In the genomic region with DNA sequence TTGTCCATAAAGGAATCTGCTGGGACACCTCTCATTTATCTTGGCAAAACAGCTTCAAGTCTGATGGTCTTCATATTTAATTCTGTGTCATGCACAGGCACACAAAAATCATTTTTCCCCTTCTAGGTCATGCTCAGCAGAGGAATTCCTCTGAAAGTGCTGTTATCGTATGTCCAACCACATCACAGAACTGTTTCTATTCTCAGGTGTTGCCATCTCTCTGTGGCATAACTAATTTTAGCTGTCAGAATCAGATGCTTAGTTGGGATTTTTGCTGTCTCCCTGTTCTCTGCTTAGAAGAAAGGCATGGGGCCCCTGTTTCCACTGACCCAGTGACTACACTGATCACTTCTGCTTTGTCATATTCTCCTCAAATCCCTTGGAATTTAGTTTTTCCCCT, we compare ENCODE assay signal across 28 cellular contexts.
"Had no signal": no experiment of that assay in that cellular context is flagged by ENCODE, and none has a peak within 500 bp of the region (broad histone marks: within the 10 kb centered on the region; RNA-seq: fewer than 3 reads in every experiment).

No MANE protein-coding gene starts in this region.

- ATAC-seq: naive thymus-derived CD4-positive, alpha-beta T cell; natural killer cell treated with Interleukin-12 subunit alpha and Interleukin-12 subunit beta and Interleukin-15 and Interleukin-18, amount 100 ng/mL, for 72 hours; psoas muscle; right cardiac atrium; right lobe of liver; stimulated activated effector memory CD8-positive, alpha-beta T cell treated with anti-CD3 and anti-CD28 coated beads, Interleukin-12 subunit alpha, Interleukin-12 subunit beta, amount 100 ng/mL, for 72 hours; stimulated activated naive CD8-positive, alpha-beta T cell treated with anti-CD3 and anti-CD28 coated beads, Interleukin-15, amount 100 ng/mL, for 72 hours; stimulated activated naive CD8-positive, alpha-beta T cell treated with anti-CD3 and anti-CD28 coated beads, Interleukin-15, Interleukin-2, amounts not matched to agents 100 U/mL and 50 U/mL, for 24 hours; upper lobe of right lung had no signal

- H3K9ac ChIP-seq: parathyroid adenoma had no signal

- H3K27me3 ChIP-seq: neutrophil, ovary, right lobe of liver, sigmoid colon, suprapubic skin, testis, tibial artery, transverse colon, upper lobe of right lung, uterus had no signal

- FAIRE-seq: small intestine had no signal

- H3K36me3 ChIP-seq: neutrophil, ovary, right lobe of liver, sigmoid colon, suprapubic skin, tibial artery, transverse colon, upper lobe of right lung, uterus had no signal

- H3K4me3 ChIP-seq: ovary, psoas muscle, right lobe of liver, sigmoid colon, suprapubic skin, testis, tibial artery, transverse colon, upper lobe of right lung, uterus had no signal

- DNase-seq: naive thymus-derived CD4-positive, alpha-beta T cell; nephron progenitor cell; nucleus accumbens; ovary; posterior cingulate gyrus; psoas muscle; right cardiac atrium; right lobe of liver; sigmoid colon; small intestine; stimulated activated CD4-positive, alpha-beta T cell treated with anti-CD3 and anti-CD28 coated beads, Interleukin-15, amount 100 ng/mL, for 24 hours; stimulated activated CD4-positive, alpha-beta T cell treated with anti-CD3 and anti-CD28 coated beads, Interleukin-2, amount 100 ng/mL, for 24 hours; stimulated activated CD4-positive, alpha-beta T cell treated with anti-CD3 and anti-CD28 coated beads, Interleukin-2, amount 100 ng/mL, for 48 hours; stimulated activated CD4-positive, alpha-beta T cell treated with anti-CD3 and anti-CD28 coated beads, Interleukin-4, amount 100 ng/mL, for 24 hours; stimulated activated naive CD4-positive, alpha-beta T cell; stimulated activated naive CD8-positive, alpha-beta T cell treated with anti-CD3 and anti-CD28 coated beads, Interleukin-15, amount 100 ng/mL, for 72 hours; stimulated activated naive CD8-positive, alpha-beta T cell treated with anti-CD3 and anti-CD28 coated beads, Interleukin-15, Interleukin-2, amounts not matched to agents 100 U/mL and 50 U/mL, for 24 hours; substantia nigra; testis; tibial artery; transverse colon; upper lobe of right lung; uterus had no signal

- H3K79me2 ChIP-seq: parathyroid adenoma had no signal

- H2AFZ ChIP-seq: parathyroid adenoma had no signal

- H3K27ac ChIP-seq: neutrophil, ovary, parathyroid adenoma, psoas muscle, right lobe of liver, sigmoid colon, suprapubic skin, testis, tibial artery, transverse colon, upper lobe of right lung, uterus had no signal

- H3K9me3 ChIP-seq: neutrophil, ovary, psoas muscle, right lobe of liver, suprapubic skin, testis, tibial artery, transverse colon, upper lobe of right lung, uterus had no signal

- H3K4me1 ChIP-seq: parathyroid adenoma, psoas muscle, right lobe of liver, sigmoid colon, suprapubic skin, testis, tibial artery, transverse colon, upper lobe of right lung, uterus had no signal
